In the genomic region with DNA sequence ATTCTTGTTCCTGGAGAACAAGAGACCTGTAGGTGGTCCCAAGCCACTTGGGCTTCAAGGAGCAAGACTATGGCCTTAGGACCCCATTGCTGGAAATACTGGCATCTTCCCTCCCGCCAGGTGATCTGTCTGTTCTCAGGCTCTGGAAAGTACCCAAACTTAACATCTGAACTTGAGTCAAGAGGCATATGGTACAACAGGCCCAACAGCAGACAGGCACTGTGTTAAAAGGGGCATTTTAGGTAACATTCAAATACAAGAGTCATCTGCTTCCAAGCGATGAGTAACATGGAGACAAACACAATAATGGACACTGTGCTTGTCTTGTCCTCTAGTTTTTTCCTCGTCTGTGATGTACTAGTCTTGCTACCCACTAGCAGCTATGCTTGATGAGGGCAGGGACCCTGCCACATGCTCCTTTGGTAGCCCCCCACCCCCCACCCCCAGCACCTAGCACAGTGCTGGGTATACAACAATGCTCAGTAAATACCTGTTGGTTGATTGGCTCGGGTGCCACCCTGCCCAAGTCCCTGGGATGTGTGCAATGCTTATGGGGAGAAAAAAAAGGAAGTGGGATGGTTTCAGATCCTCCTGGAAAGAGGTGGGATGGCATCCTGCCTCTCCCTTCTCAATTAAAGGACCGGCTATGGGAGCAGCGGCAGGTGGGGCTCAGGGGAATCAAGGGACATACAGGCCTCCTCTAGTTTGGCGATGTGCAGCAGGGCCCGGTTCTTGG, we compare ENCODE assay signal across 2 cellular contexts.
TF ChIP-seq lines count a peak whose summit lies in the region.

No MANE protein-coding gene starts in this region.

TF ChIP-seq in HepG2, 621 proteins besides CTCF, POLR2A, EP300 and RAD21:
- TF ChIP-seq ZNF644 (CRISPR knock-in tag; IDR thresholded peaks at IDR 0.05; ENCODE audit: low read depth), result no peak
- no peak for TF ChIP-seq ZNF33A (CRISPR knock-in tag; IDR thresholded peaks at IDR 0.05; ENCODE audit: borderline replicate concordance)
- no peak for TF ChIP-seq ZNF772 (CRISPR knock-in tag; IDR thresholded peaks at IDR 0.05)
TF ChIP-seq in HepG2: peak in this region for 0.

TF ChIP-seq in WTC11, 78 proteins besides CTCF, POLR2A, EP300 and RAD21:
- no peak for TF ChIP-seq ZNF425 (CRISPR knock-in tag; conservative IDR thresholded peaks at IDR 0.05)
- no peak for TF ChIP-seq GABPB1 (CRISPR knock-in tag; IDR thresholded peaks at IDR 0.05)
- TF ChIP-seq, protein P1, sequence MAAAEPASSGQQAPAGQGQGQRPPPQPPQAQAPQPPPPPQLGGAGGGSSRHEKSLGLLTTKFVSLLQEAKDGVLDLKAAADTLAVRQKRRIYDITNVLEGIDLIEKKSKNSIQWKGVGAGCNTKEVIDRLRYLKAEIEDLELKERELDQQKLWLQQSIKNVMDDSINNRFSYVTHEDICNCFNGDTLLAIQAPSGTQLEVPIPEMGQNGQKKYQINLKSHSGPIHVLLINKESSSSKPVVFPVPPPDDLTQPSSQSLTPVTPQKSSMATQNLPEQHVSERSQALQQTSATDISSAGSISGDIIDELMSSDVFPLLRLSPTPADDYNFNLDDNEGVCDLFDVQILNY (CRISPR knock-in tag; IDR thresholded peaks at IDR 0.05), result no peak
- TF ChIP-seq, protein P2, sequence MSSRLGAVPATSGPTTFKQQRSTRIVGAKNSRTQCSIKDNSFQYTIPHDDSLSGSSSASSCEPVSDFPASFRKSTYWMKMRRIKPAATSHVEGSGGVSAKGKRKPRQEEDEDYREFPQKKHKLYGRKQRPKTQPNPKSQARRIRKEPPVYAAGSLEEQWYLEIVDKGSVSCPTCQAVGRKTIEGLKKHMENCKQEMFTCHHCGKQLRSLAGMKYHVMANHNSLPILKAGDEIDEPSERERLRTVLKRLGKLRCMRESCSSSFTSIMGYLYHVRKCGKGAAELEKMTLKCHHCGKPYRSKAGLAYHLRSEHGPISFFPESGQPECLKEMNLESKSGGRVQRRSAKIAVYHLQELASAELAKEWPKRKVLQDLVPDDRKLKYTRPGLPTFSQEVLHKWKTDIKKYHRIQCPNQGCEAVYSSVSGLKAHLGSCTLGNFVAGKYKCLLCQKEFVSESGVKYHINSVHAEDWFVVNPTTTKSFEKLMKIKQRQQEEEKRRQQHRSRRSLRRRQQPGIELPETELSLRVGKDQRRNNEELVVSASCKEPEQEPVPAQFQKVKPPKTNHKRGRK (CRISPR knock-in tag; IDR thresholded peaks at IDR 0.05; ENCODE audit: borderline replicate concordance), result no peak
- TF ChIP-seq TP53 (CRISPR knock-in tag; IDR thresholded peaks at IDR 0.05), result no peak
- TF ChIP-seq RORB (CRISPR knock-in tag; IDR thresholded peaks at IDR 0.05), result no peak
- TF ChIP-seq CBFB (CRISPR knock-in tag; IDR thresholded peaks at IDR 0.05; ENCODE audit: low read depth), result no peak
- TF ChIP-seq ZNF138 (CRISPR knock-in tag; conservative IDR thresholded peaks at IDR 0.05), result no peak
- TF ChIP-seq NR2C2 (CRISPR knock-in tag; IDR thresholded peaks at IDR 0.05), result no peak
- no peak for TF ChIP-seq MYBL2 (CRISPR knock-in tag; IDR thresholded peaks at IDR 0.05)
- no peak for TF ChIP-seq ZNF232 (CRISPR knock-in tag; IDR thresholded peaks at IDR 0.05)
- TF ChIP-seq, protein P3, sequence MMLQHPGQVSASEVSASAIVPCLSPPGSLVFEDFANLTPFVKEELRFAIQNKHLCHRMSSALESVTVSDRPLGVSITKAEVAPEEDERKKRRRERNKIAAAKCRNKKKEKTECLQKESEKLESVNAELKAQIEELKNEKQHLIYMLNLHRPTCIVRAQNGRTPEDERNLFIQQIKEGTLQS (CRISPR knock-in tag; conservative IDR thresholded peaks at IDR 0.05), result no peak
- no peak for TF ChIP-seq ZNF281 (CRISPR knock-in tag; IDR thresholded peaks at IDR 0.05)
- no peak for TF ChIP-seq ZNF416 (CRISPR knock-in tag; IDR thresholded peaks at IDR 0.05)
- no peak for TF ChIP-seq ATF1 (CRISPR knock-in tag; IDR thresholded peaks at IDR 0.05)
